ENCODE assay signal across 28 cellular contexts in the genomic region with DNA sequence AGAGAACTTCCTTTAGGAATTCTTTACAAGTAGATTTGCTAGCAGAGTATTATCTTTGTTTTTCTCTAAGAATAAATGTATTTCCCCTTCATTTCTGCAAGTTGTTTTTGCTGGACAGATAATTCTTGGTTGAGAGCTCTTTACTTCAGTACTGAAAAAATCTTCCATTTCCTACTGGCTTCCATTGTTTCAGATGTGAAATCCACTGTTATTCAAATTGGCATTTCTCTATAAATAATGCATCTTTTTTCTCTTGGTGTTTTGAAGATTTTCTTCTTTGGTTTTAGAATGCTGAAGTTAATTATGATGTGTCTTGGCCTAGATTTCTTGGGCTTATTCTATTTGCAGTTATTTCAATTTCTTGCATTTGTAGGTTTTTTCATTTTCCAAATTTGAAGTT.
"Had no signal": no experiment of that assay in that cellular context is flagged by ENCODE, and none has a peak within 500 bp of the region (broad histone marks: within the 10 kb centered on the region; RNA-seq: fewer than 3 reads in every experiment).

No MANE protein-coding gene starts in this region.

- H3K27me3 ChIP-seq: colonic mucosa, esophagus muscularis mucosa, esophagus squamous epithelium, foreskin keratinocyte, gastroesophageal sphincter, heart left ventricle had no signal

- H3K4me3 Mint-ChIP-seq: dendritic cell treated with granulocyte-macrophage colony-stimulating factor and Interleukin-4, amounts not matched to agents 40 ng/mL and 50 ng/mL, for 4 days; effector memory CD8-positive, alpha-beta T cell; endodermal cell had no signal

- ATAC-seq: effector memory CD8-positive, alpha-beta T cell; esophagus mucosa; foreskin keratinocyte; gastrocnemius medialis; gastroesophageal sphincter; heart left ventricle; heart right ventricle had no signal

- H3K4me1 ChIP-seq: colonic mucosa, esophagus muscularis mucosa, esophagus squamous epithelium, foreskin keratinocyte, gastrocnemius medialis, gastroesophageal sphincter had no signal

- H3K36me3 ChIP-seq: colonic mucosa, esophagus muscularis mucosa, esophagus squamous epithelium, gastrocnemius medialis, gastroesophageal sphincter, heart left ventricle, heart right ventricle had no signal

- H3K9me3 ChIP-seq: colonic mucosa, gastrocnemius medialis had no signal

- H3K27ac ChIP-seq: colonic mucosa, coronary artery, dorsolateral prefrontal cortex, epithelial cell of prostate, esophagus muscularis mucosa, esophagus squamous epithelium, foreskin keratinocyte, gastrocnemius medialis, gastroesophageal sphincter, heart left ventricle, heart right ventricle had no signal

- H3K27ac Mint-ChIP-seq: dendritic cell treated with granulocyte-macrophage colony-stimulating factor and Interleukin-4, amounts not matched to agents 40 ng/mL and 50 ng/mL, for 4 days; effector memory CD8-positive, alpha-beta T cell; endodermal cell had no signal

- FAIRE-seq: colon, endometrium, endothelial cell of umbilical vein had no signal

- H3K4me3 ChIP-seq: colonic mucosa, coronary artery, dorsolateral prefrontal cortex, esophagus muscularis mucosa, esophagus squamous epithelium, gastrocnemius medialis, gastroesophageal sphincter, heart left ventricle, heart right ventricle had no signal

- DNase-seq: colonic mucosa; cortex of kidney; dermis blood vessel endothelial cell; dorsolateral prefrontal cortex; effector CD4-positive, alpha-beta T cell; effector CD8-positive, alpha-beta T cell; effector memory CD4-positive, alpha-beta T cell; effector memory CD8-positive, alpha-beta T cell; endodermal cell; erythroblast; esophagus squamous epithelium; foreskin fibroblast; foreskin keratinocyte; foreskin melanocyte; gastrocnemius medialis; glutamatergic neuron; head of caudate nucleus; heart left ventricle; heart right ventricle had no signal
